ENCODE assay signal across 2 cellular contexts in the genomic region with DNA sequence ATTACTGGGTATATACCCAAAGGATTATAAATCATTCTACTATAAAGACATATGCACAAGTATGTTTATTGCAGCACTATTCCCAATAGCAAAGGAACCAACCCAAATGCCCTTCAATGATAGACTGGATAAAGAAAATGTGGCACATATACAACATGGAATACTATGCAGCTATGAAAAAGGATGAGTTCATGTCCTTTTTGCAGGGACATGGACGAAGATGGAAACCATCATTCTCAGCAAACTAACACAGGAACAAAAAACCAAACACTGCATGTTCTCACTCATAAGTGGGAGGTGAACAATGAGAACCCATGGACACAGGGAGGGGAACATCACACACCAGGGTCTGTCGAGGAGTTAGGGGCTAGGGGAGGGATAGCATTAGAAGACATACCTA.
DNase-seq lines count a peak whose midpoint lies in the region; ATAC-seq, FAIRE-seq and TF ChIP-seq lines count a peak whose summit lies in the region.
"Not testable (repeated sequence)": the region's sequence is repeated elsewhere in the genome, so short reads cannot be mapped to it uniquely, and the experiment has no call there.

No MANE protein-coding gene starts in this region.

- not testable (repeated sequence) for H3K4me2 ChIP-seq in K562 (ENCODE audit: insufficient read depth, low read length)

- H3K4me3 ChIP-seq in HEK293 (ENCODE audit: low read depth, low read length); K562: not testable (repeated sequence)

- in situ Hi-C loops in K562 (cut with MboI), result not testable (repeated sequence)

- not testable (repeated sequence) for H3K9ac ChIP-seq in K562 (ENCODE audit: insufficient read depth in 1 of 2, low read depth in 2 of 2, low read length in 2 of 2)

- H3K9me3 ChIP-seq in HEK293 (ENCODE audit: control insufficient read depth, insufficient read depth, low read depth, low read length); K562 (replicated peaks; ENCODE audit: control insufficient read depth, insufficient read depth, low read depth, low read length): not testable (repeated sequence)

- BruUV-seq in K562 (replicated peaks; lab: Mats Ljungman, UMichigan), result not testable (repeated sequence)

- POLR2A ChIA-PET in HEK293 (lab: Yijun Ruan, JAX); K562 (lab: Yijun Ruan, JAX): not testable (repeated sequence)

- CTCF ChIA-PET in HEK293 (lab: Yijun Ruan, JAX); K562 (lab: Yijun Ruan, JAX; ENCODE audit: low intra/inter-chr PET ratio): not testable (repeated sequence)

- H4K20me1 ChIP-seq in K562 (replicated peaks; ENCODE audit: control insufficient read depth, insufficient read depth, low read length), result not testable (repeated sequence)

- not testable (repeated sequence) for TF ChIP-seq CTCF in HEK293 (tag by site-specific recombination; IDR thresholded peaks at IDR 0.05); K562 (IDR thresholded peaks at IDR 0.05 in 2 of 3, conservative IDR thresholded peaks at IDR 0.05 in 1 of 3; ENCODE audit: insufficient read depth in 2 of 3, low read depth in 1 of 3, low read length in 3 of 3)

- TF ChIP-seq EP300 in K562 (IDR thresholded peaks at IDR 0.05; ENCODE audit: low read length), result not testable (repeated sequence)

- intact Hi-C loops in K562 (cut with micrococcal nuclease), result not testable (repeated sequence)

- H3K27me3 ChIP-seq in K562 (ENCODE audit: control insufficient read depth in 2 of 2, insufficient read depth in 2 of 2, low read length in 2 of 2), result not testable (repeated sequence)

- not testable (repeated sequence) for DNase-seq in K562 (ENCODE audit: extremely low read depth in 1 of 4, low spot score in 3 of 4)

- H3K9me1 ChIP-seq in K562 (ENCODE audit: control insufficient read depth, insufficient read depth, low read length), result not testable (repeated sequence)

- not testable (repeated sequence) for ATAC-seq in K562

- H3K27ac ChIP-seq in HEK293 (ENCODE audit: extremely low read depth, low read depth, low read length); K562 (ENCODE audit: extremely low read depth, low read depth, low read length): not testable (repeated sequence)

- not testable (repeated sequence) for FAIRE-seq in K562 (lab: Jason Lieb, UNC)

- TF ChIP-seq RAD21 in K562 (CRISPR knock-in tag; conservative IDR thresholded peaks at IDR 0.05 in 1 of 2, IDR thresholded peaks at IDR 0.05 in 1 of 2), result not testable (repeated sequence)

- 0% methylated on average over 2 of the region's 2 CpGs for WGBS in K562 (ENCODE audit: insufficient coverage, low coverage, missing lambda C conversion rate)

- not testable (repeated sequence) for TF ChIP-seq POLR2A in K562 (conservative IDR thresholded peaks at IDR 0.05)

- H2AFZ ChIP-seq in K562 (ENCODE audit: low read depth, low read length), result not testable (repeated sequence)

- H3K4me1 ChIP-seq in HEK293 (ENCODE audit: control insufficient read depth, insufficient read depth, low read length); K562 (replicated peaks in 1 of 2; ENCODE audit: control insufficient read depth in 2 of 2, insufficient read depth in 2 of 2, low read length in 2 of 2): not testable (repeated sequence)

- H3K79me2 ChIP-seq in K562 (ENCODE audit: control insufficient read depth, insufficient read depth, low read length), result not testable (repeated sequence)

- not testable (repeated sequence) for H3K36me3 ChIP-seq in HEK293 (ENCODE audit: control insufficient read depth in 2 of 2, insufficient read depth in 1 of 2, low read length in 2 of 2); K562 (ENCODE audit: control insufficient read depth, insufficient read depth, low read length)

TF ChIP-seq in HEK293, 187 proteins besides CTCF, POLR2A, EP300 and RAD21:
- TF ChIP-seq, protein P1, sequence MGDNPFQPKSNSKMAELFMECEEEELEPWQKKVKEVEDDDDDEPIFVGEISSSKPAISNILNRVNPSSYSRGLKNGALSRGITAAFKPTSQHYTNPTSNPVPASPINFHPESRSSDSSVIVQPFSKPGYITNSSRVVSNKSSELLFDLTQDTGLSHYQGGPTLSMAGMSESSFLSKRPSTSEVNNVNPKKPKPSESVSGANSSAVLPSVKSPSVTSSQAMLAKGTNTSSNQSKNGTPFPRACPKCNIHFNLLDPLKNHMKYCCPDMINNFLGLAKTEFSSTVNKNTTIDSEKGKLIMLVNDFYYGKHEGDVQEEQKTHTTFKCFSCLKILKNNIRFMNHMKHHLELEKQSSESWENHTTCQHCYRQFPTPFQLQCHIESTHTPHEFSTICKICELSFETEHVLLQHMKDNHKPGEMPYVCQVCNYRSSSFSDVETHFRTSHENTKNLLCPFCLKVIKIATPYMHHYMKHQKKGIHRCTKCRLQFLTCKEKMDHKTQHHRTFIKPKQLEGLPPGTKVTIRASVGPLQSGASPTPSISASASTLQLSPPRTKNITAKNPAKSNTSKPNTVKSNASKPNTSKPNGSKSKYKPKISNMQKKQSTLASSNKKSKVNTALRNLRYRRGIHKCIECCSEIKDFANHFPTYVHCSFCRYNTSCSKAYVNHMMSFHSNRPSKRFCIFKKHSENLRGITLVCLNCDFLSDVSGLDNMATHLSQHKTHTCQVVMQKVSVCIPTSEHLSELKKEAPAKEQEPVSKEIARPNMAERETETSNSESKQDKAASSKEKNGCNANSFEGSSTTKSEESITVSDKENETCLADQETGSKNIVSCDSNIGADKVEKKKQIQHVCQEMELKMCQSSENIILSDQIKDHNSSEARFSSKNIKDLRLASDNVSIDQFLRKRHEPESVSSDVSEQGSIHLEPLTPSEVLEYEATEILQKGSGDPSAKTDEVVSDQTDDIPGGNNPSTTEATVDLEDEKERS (tag by site-specific recombination; IDR thresholded peaks at IDR 0.05), result peak; percentile 94
- TF ChIP-seq ZNF146 (tag by site-specific recombination; IDR thresholded peaks at IDR 0.05), result peak; percentile 91
TF ChIP-seq in HEK293: peak in this region for 2; not testable (repeated sequence) for 185.

TF ChIP-seq in K562, 482 proteins besides CTCF, POLR2A, EP300 and RAD21:
- peak; percentile 8 for TF ChIP-seq ZNF146 (CRISPR knock-in tag; IDR thresholded peaks at IDR 0.05; ENCODE audit: unreplicated experiment)
